Comparison of ENCODE assay signal across 1 cellular context in the genomic region with DNA sequence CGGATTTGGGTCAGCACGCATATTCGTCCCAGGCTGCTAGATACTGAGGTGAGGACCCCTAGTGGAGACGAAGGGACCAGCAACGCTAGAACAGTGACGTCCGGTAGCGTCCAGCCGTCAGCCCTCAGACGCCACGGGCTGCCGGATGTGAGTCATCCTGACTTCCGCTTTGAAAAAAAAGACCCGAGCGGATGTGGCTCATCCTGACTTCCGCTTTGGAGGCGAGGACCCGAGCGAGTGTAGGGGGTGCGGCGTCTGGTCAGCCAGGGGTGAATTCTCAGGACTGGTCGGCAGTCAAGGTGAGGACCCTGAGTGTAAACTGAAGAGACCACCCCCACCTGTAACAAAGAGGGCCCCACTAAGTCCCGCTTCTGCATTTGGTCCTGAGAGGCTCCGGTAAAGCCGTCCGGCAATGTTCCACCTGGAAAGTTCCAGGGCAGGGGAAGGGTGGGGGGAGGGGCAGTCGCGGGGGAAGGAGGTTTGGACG.
TF ChIP-seq lines count a peak whose summit lies in the region.

A gene with protein sequence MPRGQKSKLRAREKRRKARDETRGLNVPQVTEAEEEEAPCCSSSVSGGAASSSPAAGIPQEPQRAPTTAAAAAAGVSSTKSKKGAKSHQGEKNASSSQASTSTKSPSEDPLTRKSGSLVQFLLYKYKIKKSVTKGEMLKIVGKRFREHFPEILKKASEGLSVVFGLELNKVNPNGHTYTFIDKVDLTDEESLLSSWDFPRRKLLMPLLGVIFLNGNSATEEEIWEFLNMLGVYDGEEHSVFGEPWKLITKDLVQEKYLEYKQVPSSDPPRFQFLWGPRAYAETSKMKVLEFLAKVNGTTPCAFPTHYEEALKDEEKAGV (plus strand): TSS at position 207 of the 487 bp plus-strand sequence. CDS start 3,018 bp downstream, outside the sequence.

TF ChIP-seq in HepG2, 621 proteins besides CTCF, POLR2A, EP300 and RAD21 (continued from another document):
- TF ChIP-seq, protein P1, sequence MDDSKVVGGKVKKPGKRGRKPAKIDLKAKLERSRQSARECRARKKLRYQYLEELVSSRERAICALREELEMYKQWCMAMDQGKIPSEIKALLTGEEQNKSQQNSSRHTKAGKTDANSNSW (CRISPR knock-in tag; IDR thresholded peaks at IDR 0.05; ENCODE audit: borderline replicate concordance) = no peak
- 0 out of 2 replicates have a peak, but pooled peaks have one; percentile 16 for TF ChIP-seq FOSL2 (CRISPR knock-in tag; IDR thresholded peaks at IDR 0.05)
- TF ChIP-seq, protein P2, sequence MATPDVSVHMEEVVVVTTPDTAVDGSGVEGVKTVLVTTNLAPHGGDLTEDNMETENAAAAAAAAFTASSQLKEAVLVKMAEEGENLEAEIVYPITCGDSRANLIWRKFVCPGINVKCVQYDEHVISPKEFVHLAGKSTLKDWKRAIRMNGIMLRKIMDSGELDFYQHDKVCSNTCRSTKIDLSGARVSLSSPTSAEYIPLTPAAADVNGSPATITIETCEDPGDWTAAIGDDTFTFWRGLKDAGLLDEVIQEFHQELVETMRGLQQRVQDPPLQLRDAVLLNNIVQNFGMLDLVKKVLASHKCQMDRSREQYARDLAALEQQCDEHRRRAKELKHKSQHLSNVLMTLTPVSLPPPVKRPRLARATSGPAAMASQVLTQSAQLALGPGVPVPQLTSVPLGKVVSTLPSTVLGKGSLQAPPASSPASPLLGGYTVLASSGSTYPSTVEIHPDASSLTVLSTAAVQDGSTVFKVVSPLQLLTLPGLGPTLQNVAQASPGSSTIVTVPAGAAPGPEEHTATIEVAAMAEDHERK (CRISPR knock-in tag; IDR thresholded peaks at IDR 0.05; ENCODE audit: low read depth) = no peak
- TF ChIP-seq GABPA (IDR thresholded peaks at IDR 0.05; ENCODE audit: low read depth, low read length) = no peak
- 0 out of 2 replicates have a peak, but pooled peaks have one; percentile 14 for TF ChIP-seq GABPA (CRISPR knock-in tag; IDR thresholded peaks at IDR 0.05; ENCODE audit: low read depth)
- TF ChIP-seq ZNF839 (CRISPR knock-in tag; IDR thresholded peaks at IDR 0.05; ENCODE audit: borderline replicate concordance) = no peak
- TF ChIP-seq HNRNPLL (IDR thresholded peaks at IDR 0.05; ENCODE audit: low read depth, low read length, poor library complexity, severe bottlenecking) = no peak
TF ChIP-seq in HepG2: peak in this region for 3.
